In the genomic region with DNA sequence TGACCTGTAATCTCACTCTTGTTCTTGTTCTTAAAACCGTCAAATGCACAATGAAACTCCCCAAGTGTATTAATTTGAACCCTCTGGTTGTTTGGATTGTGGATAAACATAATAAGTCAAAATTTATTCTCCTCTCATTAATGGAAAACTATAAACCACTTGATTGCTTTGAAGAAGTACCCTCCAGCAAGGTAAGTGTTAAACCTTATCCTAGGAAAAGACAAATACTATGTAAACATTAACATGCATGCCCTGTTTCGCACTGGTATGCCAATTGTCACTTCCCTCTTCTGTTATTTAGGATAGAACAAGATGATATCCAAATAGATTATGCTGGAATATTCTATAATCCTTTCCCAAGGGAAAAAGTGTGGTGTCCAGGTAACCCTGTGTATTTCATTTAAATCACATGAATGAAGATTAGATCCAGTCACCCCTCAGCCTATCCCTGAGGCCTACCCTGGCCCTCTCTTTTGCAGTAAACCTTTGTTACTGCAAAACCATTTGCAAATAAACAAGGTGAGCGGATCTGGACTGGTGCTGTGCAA, we compare ENCODE assay signal across 9 cellular contexts. TPM values are rescaled to one million over a fixed set of nuclear protein-coding genes. Genes with fewer than 3 reads are reported as not detected.
DNase-seq lines count a peak whose midpoint lies in the region; ATAC-seq, FAIRE-seq and TF ChIP-seq lines count a peak whose summit lies in the region.
"Had no signal": no experiment of that assay in that cellular context is flagged by ENCODE, and none has a peak within 500 bp of the region (broad histone marks: within the 10 kb centered on the region; RNA-seq: fewer than 3 reads in every experiment).

No MANE protein-coding gene starts in this region.

- H3K9me3 ChIP-seq in SK-N-SH (no peaks in the 10 kb centered on the region), kidney (ENCODE audit: control insufficient read depth in 1 of 2, low read length in 2 of 2) (no peaks in the 10 kb centered on the region), suprapubic skin (no peaks in the 10 kb centered on the region)

- no peak for ATAC-seq in SK-N-SH treated with all-trans-retinoic acid at 6 μM for 48 hours
- no peak for ATAC-seq in GM18519 (IDR thresholded peaks at IDR 0.05; ENCODE audit: low FRiP score, unreplicated experiment)
- ATAC-seq in HG02678 (IDR thresholded peaks at IDR 0.05; ENCODE audit: unreplicated experiment) = no peak

- no peak for TF ChIP-seq EP300 in SK-N-SH (IDR thresholded peaks at IDR 0.05; ENCODE audit: borderline replicate concordance in 1 of 2, low read depth in 1 of 2, low read length in 1 of 2)
- no peak for TF ChIP-seq EP300 in suprapubic skin (IDR thresholded peaks at IDR 0.05)

- H3K9me3 Mint-ChIP-seq in activated T-helper 2 cell treated with anti-CD3 and anti-CD28 coated beads, Interferon-gamma antibody, Interleukin-2, Interleukin-4, amounts not matched to agents 10 μg/mL and 5 μg/mL and 100 μg/mL, durations not matched to agents 14 hours and 24 hours and 36 hours = peaks cover 7% of the 10 kb centered on the region

- peaks cover 9 to 23% of the 10 kb centered on the region in 2 experiments for H3K4me1 ChIP-seq in SK-N-SH (ENCODE audit: control insufficient read depth in 1 of 2, insufficient read depth in 2 of 2, low read depth in 1 of 2, low read length in 1 of 2)
- H3K4me1 ChIP-seq in kidney (ENCODE audit: control insufficient read depth in 1 of 2, insufficient read depth in 1 of 2, low read depth in 1 of 2, low read length in 2 of 2) = peaks cover 2 to 22% of the 10 kb centered on the region in 2 donors
- H3K4me1 ChIP-seq in suprapubic skin = peaks cover 26% of the 10 kb centered on the region

- no peak for TF ChIP-seq RAD21 in SK-N-SH (IDR thresholded peaks at IDR 0.05; ENCODE audit: low read length)

- POLR2A ChIA-PET in SK-N-SH (lab: Yijun Ruan, JAX) = interaction anchor here (0.9 to 2.8 kb wide), 6 partner anchors 13 to 140 kb away, joined by 3 to 19 read pairs (median 3); a partner anchor contains a TSS

- peaks cover 4% of the 10 kb centered on the region for H3F3A ChIP-seq in SK-N-SH (replicated peaks; ENCODE audit: insufficient read depth)

- no peak for DNase-seq in SK-N-SH
- DNase-seq in activated T-helper 2 cell treated with anti-CD3 and anti-CD28 coated beads, Interferon-gamma antibody, Interleukin-2, Interleukin-4, amounts not matched to agents 10 μg/mL and 5 μg/mL and 100 μg/mL, durations not matched to agents 14 hours and 24 hours and 36 hours (ENCODE audit: low spot score) = no peak
- DNase-seq in kidney = no peak
- DNase-seq in suprapubic skin (ENCODE audit: low spot score in 2 of 2) = no peak
- DNase-seq in NCI-H1417 (lab: John Stamatoyannopoulos, UW) = no peak

- no peak for FAIRE-seq in kidney (lab: Jason Lieb, UNC)
- FAIRE-seq: D721Med had no signal

- H3K27ac Mint-ChIP-seq in activated T-helper 2 cell treated with anti-CD3 and anti-CD28 coated beads, Interferon-gamma antibody, Interleukin-2, Interleukin-4, amounts not matched to agents 10 μg/mL and 5 μg/mL and 100 μg/mL, durations not matched to agents 14 hours and 24 hours and 36 hours = peak overlapping the region; percentile 78

- peaks cover 35% of the 10 kb centered on the region for H3K36me3 Mint-ChIP-seq in activated T-helper 2 cell treated with anti-CD3 and anti-CD28 coated beads, Interferon-gamma antibody, Interleukin-2, Interleukin-4, amounts not matched to agents 10 μg/mL and 5 μg/mL and 100 μg/mL, durations not matched to agents 14 hours and 24 hours and 36 hours (ENCODE audit: low read depth)

- H3K4me3 Mint-ChIP-seq in activated T-helper 2 cell treated with anti-CD3 and anti-CD28 coated beads, Interferon-gamma antibody, Interleukin-2, Interleukin-4, amounts not matched to agents 10 μg/mL and 5 μg/mL and 100 μg/mL, durations not matched to agents 14 hours and 24 hours and 36 hours (ENCODE audit: low read depth) = peak overlapping the region; percentile 91

- no peak for TF ChIP-seq CTCF in SK-N-SH (IDR thresholded peaks at IDR 0.05)
- TF ChIP-seq CTCF in kidney (IDR thresholded peaks at IDR 0.05; ENCODE audit: borderline replicate concordance, extremely low read depth, insufficient read depth) = no peak
- no peak for TF ChIP-seq CTCF in suprapubic skin (IDR thresholded peaks at IDR 0.05)

- TF ChIP-seq POLR2A in suprapubic skin (IDR thresholded peaks at IDR 0.05) = no peak

- H3K4me3 ChIP-seq in SK-N-SH (ENCODE audit: low read depth in 2 of 2, low read length in 1 of 2) = peak overlapping the region; percentile 78 to 82
- H3K4me3 ChIP-seq in kidney (ENCODE audit: low read length in 2 of 2) = peak overlapping the region; percentile 84 to 93
- H3K4me3 ChIP-seq in suprapubic skin = peak overlapping the region; percentile 81

- WGBS in SK-N-SH (ENCODE audit: low lambda C conversion rate) = 50% methylated on average over 3 of the region's 3 CpGs
- 32% methylated on average over 3 of the region's 3 CpGs for WGBS in suprapubic skin

- peaks cover 30% of the 10 kb centered on the region for H3K79me2 ChIP-seq in SK-N-SH (ENCODE audit: insufficient read depth)

- H3K27ac ChIP-seq in SK-N-SH (ENCODE audit: low read depth in 2 of 2, low read length in 1 of 2) (peak overlapping the region; percentile 74 to 96), kidney (ENCODE audit: low read depth in 2 of 2, low read length in 2 of 2) (peak overlapping the region; percentile 93 to 96), suprapubic skin (peak overlapping the region; percentile 98)

- H3K9ac ChIP-seq in SK-N-SH (peak overlapping the region; percentile 77), kidney (ENCODE audit: low read length in 2 of 2) (peak overlapping the region; percentile 54 to 60)

- no peaks in the 10 kb centered on the region for H4K20me1 ChIP-seq in SK-N-SH (ENCODE audit: insufficient read depth)

- CTCF ChIA-PET in SK-N-SH (lab: Yijun Ruan, JAX) = interaction anchor here (2.2 kb wide), 1 partner anchor 133 kb away, joined by 5 read pairs; no protein-coding TSS in a partner anchor

- intact Hi-C loops in activated T-helper 2 cell treated with anti-CD3 and anti-CD28 coated beads, Interferon-gamma antibody, Interleukin-2, Interleukin-4, amounts not matched to agents 10 μg/mL and 5 μg/mL and 100 μg/mL, durations not matched to agents 14 hours and 24 hours and 36 hours (cut with micrococcal nuclease) = loop anchor here (1.0 to 5.0 kb wide), 2 partner anchors 133 to 296 kb away; no protein-coding TSS in a partner anchor
- intact Hi-C loops in kidney (cut with DNase I) = no loop called here

- H3K4me2 ChIP-seq in SK-N-SH = peak overlapping the region; percentile 78

- peaks cover 16 to 21% of the 10 kb centered on the region in 2 experiments for H3K36me3 ChIP-seq in SK-N-SH (replicated peaks in 1 of 2; ENCODE audit: control insufficient read depth in 1 of 2, insufficient read depth in 2 of 2, low read length in 1 of 2)
- H3K36me3 ChIP-seq in kidney (ENCODE audit: control insufficient read depth in 1 of 2, insufficient read depth in 2 of 2, low read length in 2 of 2) = peaks cover 2 to 5% of the 10 kb centered on the region in 2 donors
- H3K36me3 ChIP-seq in suprapubic skin = peaks cover 15% of the 10 kb centered on the region

- H3K4me1 Mint-ChIP-seq in activated T-helper 2 cell treated with anti-CD3 and anti-CD28 coated beads, Interferon-gamma antibody, Interleukin-2, Interleukin-4, amounts not matched to agents 10 μg/mL and 5 μg/mL and 100 μg/mL, durations not matched to agents 14 hours and 24 hours and 36 hours (ENCODE audit: low read depth) = peaks cover 33% of the 10 kb centered on the region

- H3K27me3 ChIP-seq in SK-N-SH (ENCODE audit: insufficient read depth) = no peaks in the 10 kb centered on the region
- H3K27me3 ChIP-seq in suprapubic skin = no peaks in the 10 kb centered on the region

- no peaks in the 10 kb centered on the region for H3K9me2 ChIP-seq in SK-N-SH

- no peaks in the 10 kb centered on the region for H3K27me3 Mint-ChIP-seq in activated T-helper 2 cell treated with anti-CD3 and anti-CD28 coated beads, Interferon-gamma antibody, Interleukin-2, Interleukin-4, amounts not matched to agents 10 μg/mL and 5 μg/mL and 100 μg/mL, durations not matched to agents 14 hours and 24 hours and 36 hours (ENCODE audit: low read depth)

- H2AFZ ChIP-seq in SK-N-SH (ENCODE audit: low read depth) = peak overlapping the region; percentile 60

TF ChIP-seq in SK-N-SH, 30 proteins besides CTCF, POLR2A, EP300 and RAD21:
- no peak for TF ChIP-seq YY1 (IDR thresholded peaks at IDR 0.05; ENCODE audit: low read depth)

TF ChIP-seq in SK-N-SH treated with all-trans-retinoic acid at 6 μM for 48 hours, 23 proteins besides CTCF, POLR2A, EP300 and RAD21 (continues in another document):
- TF ChIP-seq TOX (CRISPR knock-in tag; IDR thresholded peaks at IDR 0.05; ENCODE audit: borderline replicate concordance) (no peak), ARNTL (CRISPR knock-in tag; IDR thresholded peaks at IDR 0.05; ENCODE audit: borderline replicate concordance, low read depth) (no peak), SNAI2 (CRISPR knock-in tag; IDR thresholded peaks at IDR 0.05) (no peak), TCF4 (CRISPR knock-in tag; IDR thresholded peaks at IDR 0.05; ENCODE audit: borderline replicate concordance) (no peak)

RNA-seq across cellular contexts. Expression of a gene that starts 1.3 kb away (rescaled TPM):
- polyA plus RNA-seq in SK-N-SH (2012; rRNA removed) (49.4 and 67.2 TPM in 2 replicates), kidney (ENCODE audit: insufficient read depth, low read depth, low replicate concordance) (236 TPM)
- polyA plus RNA-seq in SK-N-SH (2012; cell fraction: cytosol; rRNA removed) = 72.8 and 73.1 TPM in 2 replicates
- polyA plus RNA-seq in SK-N-SH (2012; cell fraction: nucleus; rRNA removed) = 43.3 and 62.9 TPM in 2 replicates
- total RNA-seq in activated T-helper 2 cell treated with anti-CD3 and anti-CD28 coated beads, Interferon-gamma antibody, Interleukin-2, Interleukin-4, amounts not matched to agents 10 μg/mL and 5 μg/mL and 100 μg/mL, durations not matched to agents 14 hours and 24 hours and 36 hours = 39.8 and 42.7 TPM in 2 replicates
- total RNA-seq in kidney (74.0 TPM), suprapubic skin (10 to 100 TPM; 39.2 to 54.4 (median 45.4) TPM)

RNA-seq across cellular contexts. Expression of a gene that starts 40.1 kb away (rescaled TPM):
- polyA plus RNA-seq in SK-N-SH (2012; rRNA removed) (34.4 and 35.3 TPM in 2 replicates), kidney (ENCODE audit: insufficient read depth, low read depth, low replicate concordance) (6.8 TPM)
- polyA plus RNA-seq in SK-N-SH (2012; cell fraction: cytosol; rRNA removed) = 35.8 and 36.2 TPM in 2 replicates
- 24.7 and 30.1 TPM in 2 replicates for polyA plus RNA-seq in SK-N-SH (2012; cell fraction: nucleus; rRNA removed)
- total RNA-seq in activated T-helper 2 cell treated with anti-CD3 and anti-CD28 coated beads, Interferon-gamma antibody, Interleukin-2, Interleukin-4, amounts not matched to agents 10 μg/mL and 5 μg/mL and 100 μg/mL, durations not matched to agents 14 hours and 24 hours and 36 hours = 29.0 and 30.3 TPM in 2 replicates
- total RNA-seq in kidney (21.1 TPM), suprapubic skin (10 to 100 TPM in 3 of 4 donors, 1 to 10 TPM in 1; 9.8 to 18.1 (median 15.4) TPM)

RNA-seq across cellular contexts. Expression of a gene that starts 57.0 kb away (rescaled TPM):
- polyA plus RNA-seq in SK-N-SH (2012; rRNA removed) = 2,166 and 2,477 TPM in 2 replicates
- polyA plus RNA-seq in SK-N-SH (2012; cell fraction: cytosol; rRNA removed) = 3,192 and 3,529 TPM in 2 replicates
- 656 and 726 TPM in 2 replicates for polyA plus RNA-seq in SK-N-SH (2012; cell fraction: nucleus; rRNA removed)
- 1,612 and 1,642 TPM in 2 replicates for total RNA-seq in activated T-helper 2 cell treated with anti-CD3 and anti-CD28 coated beads, Interferon-gamma antibody, Interleukin-2, Interleukin-4, amounts not matched to agents 10 μg/mL and 5 μg/mL and 100 μg/mL, durations not matched to agents 14 hours and 24 hours and 36 hours
- 992 TPM for total RNA-seq in kidney
- polyA plus RNA-seq in kidney (ENCODE audit: insufficient read depth, low read depth, low replicate concordance) = 1,826 TPM
- total RNA-seq in suprapubic skin = 1,000 to 10,000 TPM; 1,595 to 3,203 (median 2,542) TPM
